Comparison of ENCODE assay signal across 1 cellular context in genomic region chr3:27195059-27195458, GRCh38.
TF ChIP-seq lines count a peak whose summit lies in the region.

No MANE protein-coding gene starts in this region.

TF ChIP-seq in endothelial cell of umbilical vein, 7 proteins besides CTCF, POLR2A, EP300 and RAD21 (continued from another document):
- peak; percentile 10 for TF ChIP-seq FOS (IDR thresholded peaks at IDR 0.05; ENCODE audit: borderline replicate concordance, insufficient read depth, low read length)
